11 cellular contexts compared by ENCODE assay signal in the genomic region with DNA sequence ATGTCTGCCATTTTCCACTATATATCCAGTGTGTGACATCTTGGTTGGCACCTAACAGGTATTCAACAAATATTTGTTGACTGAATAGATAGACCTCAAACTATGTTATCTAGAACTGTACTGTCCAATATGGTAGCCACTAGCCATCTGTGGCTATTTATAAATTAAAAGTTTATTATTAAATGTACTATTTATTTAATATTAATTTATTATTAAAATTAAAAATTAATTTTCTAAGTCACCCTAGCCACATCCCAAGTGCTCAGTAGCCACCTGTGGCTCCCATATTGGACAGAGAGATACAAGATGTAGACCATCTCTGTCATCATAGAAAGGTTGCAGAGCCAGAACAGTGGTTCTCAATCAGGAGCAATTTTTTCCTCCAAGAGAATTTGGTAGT.
"Had no signal": no experiment of that assay in that cellular context is flagged by ENCODE, and none has a peak within 500 bp of the region (broad histone marks: within the 10 kb centered on the region; RNA-seq: fewer than 3 reads in every experiment).

No MANE protein-coding gene starts in this region.

- DNase-seq: GM23248, GOT3, H7, H9, HCEC 1CT, HFFc6 had no signal

- H3K27ac Mint-ChIP-seq: GM23338, H9, HFFc6 had no signal

- H3K27ac ChIP-seq: GM23248 had no signal

- H3K36me3 ChIP-seq: HAP-1 had no signal

- H3K9me3 Mint-ChIP-seq: GM23338 had no signal

- FAIRE-seq: H1, H54 had no signal

- H3K4me3 ChIP-seq: GM23248, GM23338, HAP-1 had no signal

- H3K4me3 Mint-ChIP-seq: GM23338, H9, HFFc6 had no signal

- ATAC-seq: GM23338, HCT116 had no signal

- H3K9me3 ChIP-seq: HAP-1 had no signal

- H3K4me1 Mint-ChIP-seq: GM23338, H9 had no signal

- H3K4me1 ChIP-seq: HAP-1 had no signal
